24 cellular contexts compared by ENCODE assay signal in the genomic region with DNA sequence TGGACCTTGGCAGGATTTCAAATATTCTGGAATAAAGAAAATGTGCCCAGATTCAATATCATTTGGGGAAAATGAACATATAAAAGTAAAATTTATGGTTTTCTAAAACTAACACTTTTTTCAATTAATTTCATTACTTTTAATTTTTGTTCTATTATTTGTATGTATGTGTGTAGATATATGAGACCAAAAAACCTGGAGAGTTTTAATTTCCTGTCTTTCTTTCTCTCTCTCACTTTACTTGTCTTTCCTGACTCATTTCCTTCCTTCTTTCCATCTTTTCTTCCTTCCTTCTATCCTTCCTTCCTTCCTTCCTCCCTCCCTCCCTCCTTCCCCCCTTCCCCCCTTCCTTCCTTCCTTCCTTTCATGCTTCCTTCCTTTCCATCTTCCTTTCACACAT.
DNase-seq lines count a peak whose midpoint lies in the region; ATAC-seq, FAIRE-seq and TF ChIP-seq lines count a peak whose summit lies in the region.
"Had no signal": no experiment of that assay in that cellular context is flagged by ENCODE, and none has a peak within 500 bp of the region (broad histone marks: within the 10 kb centered on the region; RNA-seq: fewer than 3 reads in every experiment).

No MANE protein-coding gene starts in this region.

- H2BK15ac ChIP-seq in IMR-90 (ENCODE audit: low read depth, low read length) = no peak overlapping the region

- no peak overlapping the region for H3K4me3 Mint-ChIP-seq in chondrocyte (ENCODE audit: unreplicated experiment)
- H3K4me3 Mint-ChIP-seq: CD14-positive monocyte; CD4-positive, alpha-beta memory T cell; CD4-positive, CD25-positive, alpha-beta regulatory T cell had no signal

- H4K8ac ChIP-seq in IMR-90 (ENCODE audit: low read depth in 2 of 2, low read length in 2 of 2) = peak overlapping the region in 1 of 2 experiments; percentile 37; a peak in 1 of 4 replicates

- CTCF ChIA-PET in HepG2 (lab: Yijun Ruan, JAX; ENCODE audit: low intra/inter-chr PET ratio, low total read pairs) = no interaction called here
- CTCF ChIA-PET in IMR-90 (lab: Yijun Ruan, JAX) = no interaction called here

- TF ChIP-seq EP300 in HepG2 (IDR thresholded peaks at IDR 0.05; ENCODE audit: low read depth in 2 of 2, low read length in 2 of 2) (no peak), HepG2 (CRISPR knock-in tag; IDR thresholded peaks at IDR 0.05; ENCODE audit: borderline replicate concordance) (no peak)

- H2BK20ac ChIP-seq in IMR-90 (ENCODE audit: low read depth, low read length) = no peak overlapping the region

- TF ChIP-seq POLR2A in HepG2 (IDR thresholded peaks at IDR 0.05; ENCODE audit: insufficient read depth in 1 of 2, low read depth in 2 of 2, low read length in 2 of 2) = no peak
- TF ChIP-seq POLR2A in right lobe of liver (IDR thresholded peaks at IDR 0.05) = no peak
- no peak for TF ChIP-seq POLR2A in IMR-90 (IDR thresholded peaks at IDR 0.05; ENCODE audit: low read depth, low read length)
- no peak for TF ChIP-seq POLR2A in uterus (IDR thresholded peaks at IDR 0.05)

- H4K5ac ChIP-seq in IMR-90 (ENCODE audit: low read depth, low read length) = no peak overlapping the region

- ATAC-seq in HepG2 = no peak
- ATAC-seq in right lobe of liver = no peak
- ATAC-seq in IMR-90 (ENCODE audit: low read depth) = no peak
- no peak for ATAC-seq in HG03175 (IDR thresholded peaks at IDR 0.05; ENCODE audit: unreplicated experiment)
- ATAC-seq: A549 had no signal

- H3K36me3 ChIP-seq in HepG2 (replicated peaks in 1 of 2; ENCODE audit: control insufficient read depth in 1 of 2, insufficient read depth in 2 of 2, low read length in 2 of 2) (no peaks in the 10 kb centered on the region), right lobe of liver (no peaks in the 10 kb centered on the region), IMR-90 (ENCODE audit: control insufficient read depth, insufficient read depth, low read length) (no peaks in the 10 kb centered on the region), uterus (no peaks in the 10 kb centered on the region)
- H3K36me3 ChIP-seq: BE2C, BLaER1 had no signal

- no peaks in the 10 kb centered on the region for H3K9me3 ChIP-seq in HepG2 (ENCODE audit: low read length)
- no peaks in the 10 kb centered on the region for H3K9me3 ChIP-seq in right lobe of liver
- H3K9me3 ChIP-seq in IMR-90 (ENCODE audit: control insufficient read depth, insufficient read depth, low read length) = 0 out of 2 replicates have a peak, but pooled peaks cover 2% of the 10 kb centered on the region
- H3K9me3 ChIP-seq in uterus = no peaks in the 10 kb centered on the region
- H3K9me3 ChIP-seq: A549, BE2C, BLaER1, Caco-2 had no signal

- no peak overlapping the region for H3K9ac ChIP-seq in HepG2 (ENCODE audit: insufficient read depth, low read depth, low read length)
- no peak overlapping the region for H3K9ac ChIP-seq in IMR-90 (ENCODE audit: low read depth, low read length)
- H3K9ac ChIP-seq: BLaER1 had no signal

- H3K4me3 ChIP-seq in HepG2 (replicated peaks in 1 of 3; ENCODE audit: insufficient read depth in 1 of 3, low read depth in 2 of 3, low read length in 3 of 3) = no peak overlapping the region
- no peak overlapping the region for H3K4me3 ChIP-seq in right lobe of liver
- no peak overlapping the region for H3K4me3 ChIP-seq in IMR-90 (ENCODE audit: insufficient read depth, low read depth, low read length)
- H3K4me3 ChIP-seq in uterus = no peak overlapping the region
- H3K4me3 ChIP-seq: A549, BLaER1 had no signal

- H3K4me1 ChIP-seq in HepG2 (ENCODE audit: insufficient read depth, low read length) (no peaks in the 10 kb centered on the region), right lobe of liver (no peaks in the 10 kb centered on the region), IMR-90 (ENCODE audit: control insufficient read depth, insufficient read depth, low read length) (peaks cover 8% of the 10 kb centered on the region; the same call in 1 of the 2 replicates), uterus (no peaks in the 10 kb centered on the region)
- H3K4me1 ChIP-seq: BE2C, BLaER1, Caco-2 had no signal

- H3K9me1 ChIP-seq in IMR-90 (ENCODE audit: insufficient read depth, low read length) = peaks cover 6% of the 10 kb centered on the region

- POLR2A ChIA-PET in HepG2 (lab: Yijun Ruan, JAX) (no interaction called here), IMR-90 (lab: Charles Lee; ENCODE audit: unreplicated experiment) (no interaction called here)

- H2AK5ac ChIP-seq in IMR-90 (ENCODE audit: low read depth, low read length) = no peak overlapping the region

- no peak for FAIRE-seq in HepG2 (lab: Jason Lieb, UNC)
- FAIRE-seq: A549, D721Med, G401.6, GM12891, GM19239 had no signal

- dilution Hi-C loops in IMR-90 (cut with HindIII; ENCODE audit: low sequenced_read_pairs, unreplicated experiment) = no loop called here

- H2BK120ac ChIP-seq in IMR-90 (ENCODE audit: low read depth, low read length) = no peak overlapping the region

- no peak for DNase-seq in HepG2 (ENCODE audit: low spot score)
- DNase-seq in right lobe of liver = no peak
- DNase-seq in IMR-90 = no peak
- no peak for DNase-seq in chondrocyte (ENCODE audit: low spot score)
- DNase-seq in uterus = no peak
- DNase-seq: ACHN; BE2C; C1 segment of cervical spinal cord; Caco-2; Calu3; CD4-positive, alpha-beta memory T cell; CD4-positive, CD25-positive, alpha-beta regulatory T cell; CD8-positive, alpha-beta memory T cell; DMS79 treated with DMSO at 0.1 percent for 48 hours; GF-D8 had no signal

- no peaks in the 10 kb centered on the region for H4K20me1 ChIP-seq in HepG2 (ENCODE audit: insufficient read depth, low read length)
- H4K20me1 ChIP-seq in IMR-90 (ENCODE audit: insufficient read depth, low read length) = no peaks in the 10 kb centered on the region
- H4K20me1 ChIP-seq: BLaER1 had no signal

- no peak overlapping the region for H3K23ac ChIP-seq in IMR-90 (ENCODE audit: low read depth, low read length)

- H3K4me1 Mint-ChIP-seq in chondrocyte (ENCODE audit: low read depth) = peaks cover 62% of the 10 kb centered on the region
- H3K4me1 Mint-ChIP-seq: CD14-positive monocyte; CD4-positive, alpha-beta memory T cell; CD4-positive, CD25-positive, alpha-beta regulatory T cell; CD8-positive, alpha-beta memory T cell had no signal

- no peak overlapping the region for H3K56ac ChIP-seq in IMR-90 (ENCODE audit: extremely low read depth, insufficient read depth, low read length)

- intact Hi-C loops in HepG2 (cut with micrococcal nuclease; ENCODE audit: unreplicated experiment) (no loop called here), right lobe of liver (cut with DNase I) (no loop called here), IMR-90 (cut with micrococcal nuclease) (no loop called here), uterus (cut with DNase I; ENCODE audit: low total_unique reads) (no loop called here)

- H3K4me2 ChIP-seq in HepG2 (ENCODE audit: low read depth, low read length) = no peak overlapping the region
- no peak overlapping the region for H3K4me2 ChIP-seq in IMR-90 (ENCODE audit: low read depth, low read length)
- H3K4me2 ChIP-seq: A549, BLaER1 had no signal

- in situ Hi-C loops in HepG2 (cut with HindIII; ENCODE audit: extremely low pct_ligation_motif_present, low pct_unique_long_range_greater_than_20kb) = no loop called here
- in situ Hi-C loops in IMR-90 (cut with MboI; ENCODE audit: low sequenced_read_pairs) = no loop called here

- H3K27me3 Mint-ChIP-seq in chondrocyte (ENCODE audit: low read depth) = no peaks in the 10 kb centered on the region
- H3K27me3 Mint-ChIP-seq: CD4-positive, CD25-positive, alpha-beta regulatory T cell had no signal

- H3K79me1 ChIP-seq in IMR-90 (ENCODE audit: low read depth in 1 of 2, low read length in 2 of 2) = no peaks in the 10 kb centered on the region

- TF ChIP-seq CTCF in HepG2 (CRISPR knock-in tag; IDR thresholded peaks at IDR 0.05) = no peak
- TF ChIP-seq CTCF in right lobe of liver (IDR thresholded peaks at IDR 0.05) = no peak
- no peak for TF ChIP-seq CTCF in IMR-90 (conservative IDR thresholded peaks at IDR 0.05; ENCODE audit: low read depth, low read length)
- no peak for TF ChIP-seq CTCF in chondrocyte (IDR thresholded peaks at IDR 0.05)
- no peak for TF ChIP-seq CTCF in uterus (IDR thresholded peaks at IDR 0.05)

- H3K27me3 ChIP-seq in HepG2 (ENCODE audit: control insufficient read depth in 1 of 2, insufficient read depth in 2 of 2, low read length in 2 of 2) (peaks cover 0 to 3% of the 10 kb centered on the region in 2 experiments; a peak in 1 of 5 replicates), right lobe of liver (no peaks in the 10 kb centered on the region), IMR-90 (ENCODE audit: control insufficient read depth, insufficient read depth, low read length) (no peaks in the 10 kb centered on the region), uterus (no peaks in the 10 kb centered on the region)
- H3K27me3 ChIP-seq: BE2C, BLaER1 had no signal

- H3K79me2 ChIP-seq in HepG2 (ENCODE audit: insufficient read depth, low read length) = no peaks in the 10 kb centered on the region

- H3K9me3 Mint-ChIP-seq in chondrocyte (ENCODE audit: low read depth) = peaks cover 2% of the 10 kb centered on the region

- no peaks in the 10 kb centered on the region for H3K36me3 Mint-ChIP-seq in chondrocyte (ENCODE audit: low read depth)
- H3K36me3 Mint-ChIP-seq: CD14-positive monocyte; CD4-positive, alpha-beta memory T cell; CD4-positive, CD25-positive, alpha-beta regulatory T cell; CD8-positive, alpha-beta memory T cell had no signal

- no peak overlapping the region for H3K27ac ChIP-seq in HepG2 (ENCODE audit: extremely low read length, insufficient read depth, low read length)
- H3K27ac ChIP-seq in right lobe of liver = no peak overlapping the region
- no peak overlapping the region for H3K27ac ChIP-seq in IMR-90 (ENCODE audit: insufficient read depth, low read length)
- no peak overlapping the region for H3K27ac ChIP-seq in uterus
- H3K27ac ChIP-seq: 22Rv1, A549, BLaER1 had no signal

- no peak overlapping the region for H3K4ac ChIP-seq in IMR-90 (ENCODE audit: low read depth, low read length)

- TF ChIP-seq RAD21 in HepG2 (CRISPR knock-in tag; IDR thresholded peaks at IDR 0.05) = no peak
- TF ChIP-seq RAD21 in IMR-90 (IDR thresholded peaks at IDR 0.05; ENCODE audit: low read length) = no peak

- no peak overlapping the region for H3K14ac ChIP-seq in IMR-90 (replicated peaks; ENCODE audit: low read depth, low read length)

- H2AFZ ChIP-seq in HepG2 (ENCODE audit: low read length) (no peak overlapping the region), IMR-90 (replicated peaks; ENCODE audit: low read length, poor library complexity) (no peak overlapping the region)

- no peak overlapping the region for H2AK9ac ChIP-seq in IMR-90 (replicated peaks; ENCODE audit: low read depth, low read length, poor library complexity)

- no peak overlapping the region; the same call in 1 of the 2 replicates for H3K18ac ChIP-seq in IMR-90 (ENCODE audit: low read depth, low read length)

- H3K27ac Mint-ChIP-seq in chondrocyte (ENCODE audit: unreplicated experiment) = peak overlapping the region; percentile 85
- H3K27ac Mint-ChIP-seq: CD14-positive monocyte; CD4-positive, alpha-beta memory T cell; CD4-positive, CD25-positive, alpha-beta regulatory T cell; CD8-positive, alpha-beta memory T cell had no signal

- 0 out of 2 replicates have a peak overlapping the region, but pooled peaks have one; percentile 3 for H4K91ac ChIP-seq in IMR-90 (ENCODE audit: insufficient read depth, low read depth, low read length)

- peak overlapping the region; percentile 53 for H2BK5ac ChIP-seq in IMR-90 (ENCODE audit: low read depth, low read length, poor library complexity, severe bottlenecking)

- no TSS peak for BruUV-seq in HepG2 (replicated peaks; lab: Mats Ljungman, UMichigan)
- no TSS peak for BruUV-seq in IMR-90 (replicated peaks; lab: Mats Ljungman, UMichigan)
